2 cellular contexts compared by ENCODE assay signal in the genomic region with DNA sequence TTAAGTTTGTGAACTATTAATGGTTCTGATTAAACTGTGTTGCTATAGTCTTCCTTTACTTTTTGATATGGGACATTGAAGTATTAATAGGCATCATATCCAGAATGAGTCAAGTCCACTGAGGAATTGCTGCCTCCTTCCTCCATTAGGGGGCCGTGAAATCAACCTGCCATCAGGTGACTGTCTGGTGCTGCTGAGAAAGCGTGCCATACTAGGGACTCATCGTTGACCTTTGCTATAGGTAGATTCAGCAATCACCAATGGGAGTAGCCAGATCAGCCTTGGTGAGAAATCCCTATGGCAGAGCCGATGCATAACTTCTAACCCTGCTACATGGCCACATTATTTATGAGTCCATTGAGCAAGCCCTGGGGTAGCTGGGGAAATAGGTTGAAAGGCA.
TF ChIP-seq lines count a peak whose summit lies in the region.

No MANE protein-coding gene starts in this region.

TF ChIP-seq in GM23338, 12 proteins besides CTCF, POLR2A, EP300 and RAD21 (continued from another document):
- no peak for TF ChIP-seq ETS1 (IDR thresholded peaks at IDR 0.05)
- TF ChIP-seq, protein P1, sequence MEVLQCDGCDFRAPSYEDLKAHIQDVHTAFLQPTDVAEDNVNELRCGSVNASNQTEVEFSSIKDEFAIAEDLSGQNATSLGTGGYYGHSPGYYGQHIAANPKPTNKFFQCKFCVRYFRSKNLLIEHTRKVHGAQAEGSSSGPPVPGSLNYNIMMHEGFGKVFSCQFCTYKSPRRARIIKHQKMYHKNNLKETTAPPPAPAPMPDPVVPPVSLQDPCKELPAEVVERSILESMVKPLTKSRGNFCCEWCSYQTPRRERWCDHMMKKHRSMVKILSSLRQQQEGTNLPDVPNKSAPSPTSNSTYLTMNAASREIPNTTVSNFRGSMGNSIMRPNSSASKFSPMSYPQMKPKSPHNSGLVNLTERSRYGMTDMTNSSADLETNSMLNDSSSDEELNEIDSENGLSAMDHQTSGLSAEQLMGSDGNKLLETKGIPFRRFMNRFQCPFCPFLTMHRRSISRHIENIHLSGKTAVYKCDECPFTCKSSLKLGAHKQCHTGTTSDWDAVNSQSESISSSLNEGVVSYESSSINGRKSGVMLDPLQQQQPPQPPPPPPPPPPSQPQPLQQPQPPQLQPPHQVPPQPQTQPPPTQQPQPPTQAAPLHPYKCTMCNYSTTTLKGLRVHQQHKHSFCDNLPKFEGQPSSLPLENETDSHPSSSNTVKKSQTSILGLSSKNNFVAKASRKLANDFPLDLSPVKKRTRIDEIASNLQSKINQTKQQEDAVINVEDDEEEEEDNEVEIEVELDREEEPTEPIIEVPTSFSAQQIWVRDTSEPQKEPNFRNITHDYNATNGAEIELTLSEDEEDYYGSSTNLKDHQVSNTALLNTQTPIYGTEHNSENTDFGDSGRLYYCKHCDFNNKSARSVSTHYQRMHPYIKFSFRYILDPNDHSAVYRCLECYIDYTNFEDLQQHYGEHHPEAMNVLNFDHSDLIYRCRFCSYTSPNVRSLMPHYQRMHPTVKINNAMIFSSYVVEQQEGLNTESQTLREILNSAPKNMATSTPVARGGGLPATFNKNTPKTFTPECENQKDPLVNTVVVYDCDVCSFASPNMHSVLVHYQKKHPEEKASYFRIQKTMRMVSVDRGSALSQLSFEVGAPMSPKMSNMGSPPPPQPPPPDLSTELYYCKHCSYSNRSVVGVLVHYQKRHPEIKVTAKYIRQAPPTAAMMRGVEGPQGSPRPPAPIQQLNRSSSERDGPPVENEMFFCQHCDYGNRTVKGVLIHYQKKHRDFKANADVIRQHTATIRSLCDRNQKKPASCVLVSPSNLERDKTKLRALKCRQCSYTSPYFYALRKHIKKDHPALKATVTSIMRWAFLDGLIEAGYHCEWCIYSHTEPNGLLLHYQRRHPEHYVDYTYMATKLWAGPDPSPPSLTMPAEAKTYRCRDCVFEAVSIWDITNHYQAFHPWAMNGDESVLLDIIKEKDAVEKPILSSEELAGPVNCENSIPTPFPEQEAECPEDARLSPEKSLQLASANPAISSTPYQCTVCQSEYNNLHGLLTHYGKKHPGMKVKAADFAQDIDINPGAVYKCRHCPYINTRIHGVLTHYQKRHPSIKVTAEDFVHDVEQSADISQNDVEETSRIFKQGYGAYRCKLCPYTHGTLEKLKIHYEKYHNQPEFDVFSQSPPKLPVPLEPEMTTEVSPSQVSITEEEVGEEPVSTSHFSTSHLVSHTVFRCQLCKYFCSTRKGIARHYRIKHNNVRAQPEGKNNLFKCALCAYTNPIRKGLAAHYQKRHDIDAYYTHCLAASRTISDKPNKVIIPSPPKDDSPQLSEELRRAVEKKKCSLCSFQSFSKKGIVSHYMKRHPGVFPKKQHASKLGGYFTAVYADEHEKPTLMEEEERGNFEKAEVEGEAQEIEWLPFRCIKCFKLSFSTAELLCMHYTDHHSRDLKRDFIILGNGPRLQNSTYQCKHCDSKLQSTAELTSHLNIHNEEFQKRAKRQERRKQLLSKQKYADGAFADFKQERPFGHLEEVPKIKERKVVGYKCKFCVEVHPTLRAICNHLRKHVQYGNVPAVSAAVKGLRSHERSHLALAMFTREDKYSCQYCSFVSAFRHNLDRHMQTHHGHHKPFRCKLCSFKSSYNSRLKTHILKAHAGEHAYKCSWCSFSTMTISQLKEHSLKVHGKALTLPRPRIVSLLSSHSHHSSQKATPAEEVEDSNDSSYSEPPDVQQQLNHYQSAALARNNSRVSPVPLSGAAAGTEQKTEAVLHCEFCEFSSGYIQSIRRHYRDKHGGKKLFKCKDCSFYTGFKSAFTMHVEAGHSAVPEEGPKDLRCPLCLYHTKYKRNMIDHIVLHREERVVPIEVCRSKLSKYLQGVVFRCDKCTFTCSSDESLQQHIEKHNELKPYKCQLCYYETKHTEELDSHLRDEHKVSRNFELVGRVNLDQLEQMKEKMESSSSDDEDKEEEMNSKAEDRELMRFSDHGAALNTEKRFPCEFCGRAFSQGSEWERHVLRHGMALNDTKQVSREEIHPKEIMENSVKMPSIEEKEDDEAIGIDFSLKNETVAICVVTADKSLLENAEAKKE (CRISPR knock-in tag; IDR thresholded peaks at IDR 0.05), result no peak
- no peak for TF ChIP-seq NANOG (IDR thresholded peaks at IDR 0.05; ENCODE audit: borderline replicate concordance)
- TF ChIP-seq STAT1 (IDR thresholded peaks at IDR 0.05; ENCODE audit: unreplicated experiment), result no peak
- no peak for TF ChIP-seq EZH2 (IDR thresholded peaks at IDR 0.05; ENCODE audit: low read depth, unreplicated experiment)
- TF ChIP-seq REST (IDR thresholded peaks at IDR 0.05; ENCODE audit: unreplicated experiment), result no peak
- TF ChIP-seq CREB1 (CRISPR knock-in tag; IDR thresholded peaks at IDR 0.05; ENCODE audit: low read depth), result no peak

TF ChIP-seq in WTC11, 78 proteins besides CTCF, POLR2A, EP300 and RAD21 (continued from another document):
- TF ChIP-seq, protein P2, sequence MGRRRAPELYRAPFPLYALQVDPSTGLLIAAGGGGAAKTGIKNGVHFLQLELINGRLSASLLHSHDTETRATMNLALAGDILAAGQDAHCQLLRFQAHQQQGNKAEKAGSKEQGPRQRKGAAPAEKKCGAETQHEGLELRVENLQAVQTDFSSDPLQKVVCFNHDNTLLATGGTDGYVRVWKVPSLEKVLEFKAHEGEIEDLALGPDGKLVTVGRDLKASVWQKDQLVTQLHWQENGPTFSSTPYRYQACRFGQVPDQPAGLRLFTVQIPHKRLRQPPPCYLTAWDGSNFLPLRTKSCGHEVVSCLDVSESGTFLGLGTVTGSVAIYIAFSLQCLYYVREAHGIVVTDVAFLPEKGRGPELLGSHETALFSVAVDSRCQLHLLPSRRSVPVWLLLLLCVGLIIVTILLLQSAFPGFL (CRISPR knock-in tag; IDR thresholded peaks at IDR 0.05; ENCODE audit: borderline replicate concordance), result no peak
- TF ChIP-seq ZNF423 (CRISPR knock-in tag; IDR thresholded peaks at IDR 0.05) (no peak), ZBTB43 (CRISPR knock-in tag; IDR thresholded peaks at IDR 0.05) (no peak), ATF2 (CRISPR knock-in tag; IDR thresholded peaks at IDR 0.05; ENCODE audit: borderline replicate concordance, low read depth) (no peak), CDX4 (CRISPR knock-in tag; IDR thresholded peaks at IDR 0.05; ENCODE audit: borderline replicate concordance) (no peak), GRHL2 (CRISPR knock-in tag; IDR thresholded peaks at IDR 0.05; ENCODE audit: insufficient replicate concordance, severe bottlenecking) (no peak), ZNF671 (CRISPR knock-in tag; IDR thresholded peaks at IDR 0.05) (no peak), ZNF396 (CRISPR knock-in tag; IDR thresholded peaks at IDR 0.05; ENCODE audit: borderline replicate concordance) (no peak), ZNF425 (CRISPR knock-in tag; conservative IDR thresholded peaks at IDR 0.05) (no peak), ERG (CRISPR knock-in tag; IDR thresholded peaks at IDR 0.05) (no peak), ZNF512 (CRISPR knock-in tag; IDR thresholded peaks at IDR 0.05; ENCODE audit: borderline replicate concordance) (no peak), GABPB1 (CRISPR knock-in tag; IDR thresholded peaks at IDR 0.05) (no peak), GTF2I (CRISPR knock-in tag; conservative IDR thresholded peaks at IDR 0.05) (no peak)
- TF ChIP-seq, protein P3, sequence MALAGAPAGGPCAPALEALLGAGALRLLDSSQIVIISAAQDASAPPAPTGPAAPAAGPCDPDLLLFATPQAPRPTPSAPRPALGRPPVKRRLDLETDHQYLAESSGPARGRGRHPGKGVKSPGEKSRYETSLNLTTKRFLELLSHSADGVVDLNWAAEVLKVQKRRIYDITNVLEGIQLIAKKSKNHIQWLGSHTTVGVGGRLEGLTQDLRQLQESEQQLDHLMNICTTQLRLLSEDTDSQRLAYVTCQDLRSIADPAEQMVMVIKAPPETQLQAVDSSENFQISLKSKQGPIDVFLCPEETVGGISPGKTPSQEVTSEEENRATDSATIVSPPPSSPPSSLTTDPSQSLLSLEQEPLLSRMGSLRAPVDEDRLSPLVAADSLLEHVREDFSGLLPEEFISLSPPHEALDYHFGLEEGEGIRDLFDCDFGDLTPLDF (CRISPR knock-in tag; IDR thresholded peaks at IDR 0.05), result no peak
- TF ChIP-seq, protein P4, sequence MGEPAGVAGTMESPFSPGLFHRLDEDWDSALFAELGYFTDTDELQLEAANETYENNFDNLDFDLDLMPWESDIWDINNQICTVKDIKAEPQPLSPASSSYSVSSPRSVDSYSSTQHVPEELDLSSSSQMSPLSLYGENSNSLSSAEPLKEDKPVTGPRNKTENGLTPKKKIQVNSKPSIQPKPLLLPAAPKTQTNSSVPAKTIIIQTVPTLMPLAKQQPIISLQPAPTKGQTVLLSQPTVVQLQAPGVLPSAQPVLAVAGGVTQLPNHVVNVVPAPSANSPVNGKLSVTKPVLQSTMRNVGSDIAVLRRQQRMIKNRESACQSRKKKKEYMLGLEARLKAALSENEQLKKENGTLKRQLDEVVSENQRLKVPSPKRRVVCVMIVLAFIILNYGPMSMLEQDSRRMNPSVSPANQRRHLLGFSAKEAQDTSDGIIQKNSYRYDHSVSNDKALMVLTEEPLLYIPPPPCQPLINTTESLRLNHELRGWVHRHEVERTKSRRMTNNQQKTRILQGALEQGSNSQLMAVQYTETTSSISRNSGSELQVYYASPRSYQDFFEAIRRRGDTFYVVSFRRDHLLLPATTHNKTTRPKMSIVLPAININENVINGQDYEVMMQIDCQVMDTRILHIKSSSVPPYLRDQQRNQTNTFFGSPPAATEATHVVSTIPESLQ (CRISPR knock-in tag; IDR thresholded peaks at IDR 0.05), result no peak
